In the genomic region with DNA sequence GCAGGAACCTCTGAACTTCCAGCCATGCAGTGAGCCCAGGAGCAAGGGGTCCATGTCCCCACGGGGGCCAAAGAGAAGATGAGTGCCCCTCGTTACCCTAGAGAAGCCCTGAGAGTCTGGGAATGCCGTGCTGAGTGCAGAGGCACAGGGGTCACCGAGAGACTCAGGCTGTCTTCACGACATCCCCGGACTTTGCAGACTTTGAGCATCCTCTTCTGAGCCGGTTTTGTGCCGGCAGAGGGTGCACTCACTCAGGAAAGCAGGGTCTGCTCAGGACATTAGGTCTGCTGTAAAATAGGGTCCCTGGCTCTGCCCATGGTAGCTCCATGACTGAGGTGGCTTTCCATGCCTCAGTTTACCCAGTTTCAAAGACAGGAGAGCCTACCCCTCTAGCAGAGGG, we compare ENCODE assay signal across 1 cellular context.
TF ChIP-seq lines count a peak whose summit lies in the region.

No MANE protein-coding gene starts in this region.

TF ChIP-seq in HepG2, 621 proteins besides CTCF, POLR2A, EP300 and RAD21 (continued from another document):
- TF ChIP-seq SNAPC4 (CRISPR knock-in tag; IDR thresholded peaks at IDR 0.05) (no peak), ZNF329 (CRISPR knock-in tag; IDR thresholded peaks at IDR 0.05; ENCODE audit: low read depth) (no peak), ZNF382 (CRISPR knock-in tag; IDR thresholded peaks at IDR 0.05; ENCODE audit: borderline replicate concordance) (no peak)
TF ChIP-seq in HepG2: peak in this region for 0.
